ENCODE assay signal across 1 cellular context in the genomic region with DNA sequence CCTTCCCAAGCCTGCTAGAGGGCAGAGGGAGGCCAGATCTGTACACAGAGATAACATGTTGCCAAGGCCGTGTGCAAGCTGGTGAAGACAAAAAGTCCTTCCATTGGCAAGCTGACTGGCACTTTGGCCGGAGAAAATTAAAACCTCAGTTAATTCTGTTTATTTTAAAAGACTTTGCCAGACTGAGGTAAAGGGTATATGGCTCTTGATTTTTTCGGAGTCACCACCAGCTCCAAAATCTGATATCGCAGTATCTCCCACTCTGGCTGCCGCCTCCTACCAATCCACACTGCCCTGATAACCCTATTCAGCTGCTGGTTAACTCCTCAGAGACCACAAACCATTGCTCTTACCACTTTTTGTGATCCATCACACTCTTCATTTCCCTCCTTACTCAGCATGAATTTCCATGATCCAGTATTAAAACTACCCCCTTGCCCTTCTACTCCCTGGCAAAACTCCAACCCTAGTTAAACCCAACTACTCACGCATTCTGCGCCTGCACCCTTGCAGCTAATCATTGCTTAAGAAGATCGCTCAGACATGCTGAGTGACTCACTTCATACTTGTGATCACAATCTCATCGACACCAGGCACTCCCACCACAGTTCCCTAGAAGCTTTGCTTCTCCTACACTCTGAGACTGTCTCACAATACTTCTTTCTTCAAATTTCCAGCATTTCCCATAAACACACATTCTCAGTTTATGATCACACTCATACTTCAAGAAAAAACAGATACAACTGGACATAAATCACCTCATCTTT.
TF ChIP-seq lines count a peak whose summit lies in the region.

No MANE protein-coding gene starts in this region.

TF ChIP-seq in endothelial cell of umbilical vein, 7 proteins besides CTCF, POLR2A, EP300 and RAD21 (continued from another document):
- TF ChIP-seq JUN (IDR thresholded peaks at IDR 0.05; ENCODE audit: borderline replicate concordance, insufficient read depth, insufficient read length, low read depth), result peak; percentile 82
- TF ChIP-seq, protein P1, sequence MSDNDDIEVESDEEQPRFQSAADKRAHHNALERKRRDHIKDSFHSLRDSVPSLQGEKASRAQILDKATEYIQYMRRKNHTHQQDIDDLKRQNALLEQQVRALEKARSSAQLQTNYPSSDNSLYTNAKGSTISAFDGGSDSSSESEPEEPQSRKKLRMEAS (IDR thresholded peaks at IDR 0.05; ENCODE audit: insufficient read depth, insufficient read length), result no peak
- peak; percentile 89 for TF ChIP-seq FOS (IDR thresholded peaks at IDR 0.05; ENCODE audit: borderline replicate concordance, insufficient read depth, low read length)
- TF ChIP-seq GATA2 (IDR thresholded peaks at IDR 0.05; ENCODE audit: insufficient read depth, insufficient read length, low read depth, low read length), result peak; percentile 99
- TF ChIP-seq MYC (IDR thresholded peaks at IDR 0.05; ENCODE audit: low read depth, low read length), result no peak
TF ChIP-seq in endothelial cell of umbilical vein: peak in this region for 4.
